In genomic region chr16:75250809-75251279, GRCh38 we compare ENCODE assay signal across 8 cellular contexts. TPM values are rescaled to one million over a fixed set of nuclear protein-coding genes. Genes with fewer than 3 reads are reported as not detected.
A peak's percentile ranks its signal among the peaks of the same experiment; 100 is the strongest.
DNase-seq lines count a peak whose midpoint lies in the region; ATAC-seq and TF ChIP-seq lines count a peak whose summit lies in the region.

No MANE protein-coding gene starts in this region.

- DNase-seq in GM06990 (ENCODE audit: extremely low read depth, insufficient read length) (no peak), mesenteric fat pad (ENCODE audit: low spot score) (no peak)
- DNase-seq in NK-92 treated with Interleukin-12 subunit alpha and Interleukin-12 subunit beta, amount 100 ng/mL, for 24 hours (lab: John Stamatoyannopoulos, UW) = no peak

- H3K27me3 ChIP-seq in GM06990 (replicated peaks; ENCODE audit: control insufficient read depth, insufficient read depth, low read length) (no peaks in the 10 kb centered on the region), duodenal mucosa (ENCODE audit: control insufficient read depth in 1 of 2, insufficient read depth in 2 of 2, low read length in 2 of 2) (no peaks in the 10 kb centered on the region), mucosa of rectum (ENCODE audit: control insufficient read depth in 2 of 2, insufficient read depth in 2 of 2, low read length in 2 of 2) (peaks cover 0 to 3% of the 10 kb centered on the region in 2 donors)

- TF ChIP-seq RAD21 in Ishikawa (IDR thresholded peaks at IDR 0.05; ENCODE audit: low read depth) = no peak

- TF ChIP-seq EP300 in Ishikawa (IDR thresholded peaks at IDR 0.05; ENCODE audit: borderline replicate concordance) = no peak

- ATAC-seq in GM21515 (IDR thresholded peaks at IDR 0.05; ENCODE audit: unreplicated experiment) (peak; percentile 31), HG03469 (IDR thresholded peaks at IDR 0.05; ENCODE audit: unreplicated experiment) (no peak)

- H3K27ac ChIP-seq in duodenal mucosa (ENCODE audit: low read depth, low read length) (peak overlapping the region; percentile 89), mucosa of rectum (ENCODE audit: low read depth in 2 of 2, low read length in 2 of 2) (peak overlapping the region; percentile 95 to 97)

- H3K9ac ChIP-seq in duodenal mucosa (ENCODE audit: low read depth in 1 of 2, low read length in 2 of 2) (peak overlapping the region; percentile 80 to 96), mucosa of rectum (ENCODE audit: low read depth in 1 of 2, low read length in 2 of 2) (peak overlapping the region; percentile 95 to 97)

- H3K9me3 ChIP-seq in duodenal mucosa (ENCODE audit: control insufficient read depth in 1 of 2, low read length in 2 of 2) (no peaks in the 10 kb centered on the region), mucosa of rectum (ENCODE audit: control insufficient read depth in 2 of 2, low read length in 2 of 2) (no peaks in the 10 kb centered on the region)

- H3K4me3 ChIP-seq in GM06990 (replicated peaks; ENCODE audit: low read depth, low read length) (peak overlapping the region; percentile 76), duodenal mucosa (ENCODE audit: low read depth in 1 of 2, low read length in 2 of 2) (peak overlapping the region; percentile 82 to 83), mucosa of rectum (ENCODE audit: low read length in 2 of 2) (peak overlapping the region; percentile 86 to 90)

- H3K36me3 ChIP-seq in GM06990 (ENCODE audit: control insufficient read depth, insufficient read depth, low read length) = no peaks in the 10 kb centered on the region; the same call in none of the 2 replicates
- H3K36me3 ChIP-seq in duodenal mucosa (ENCODE audit: control insufficient read depth in 1 of 2, insufficient read depth in 2 of 2, low read length in 2 of 2) = peaks cover 0 to 5% of the 10 kb centered on the region in 2 donors
- no peaks in the 10 kb centered on the region for H3K36me3 ChIP-seq in mucosa of rectum (ENCODE audit: control insufficient read depth in 2 of 2, insufficient read depth in 2 of 2, low read length in 2 of 2)

- TF ChIP-seq CTCF in GM06990 (IDR thresholded peaks at IDR 0.05; ENCODE audit: insufficient read depth, low read length, poor library complexity, severe bottlenecking) = no peak

- H3K4me1 ChIP-seq in duodenal mucosa (ENCODE audit: control insufficient read depth in 1 of 2, insufficient read depth in 2 of 2, low read length in 2 of 2) = peaks cover 56 to 70% of the 10 kb centered on the region in 2 donors
- peaks cover 51 to 70% of the 10 kb centered on the region in 2 donors for H3K4me1 ChIP-seq in mucosa of rectum (ENCODE audit: control insufficient read depth in 2 of 2, insufficient read depth in 2 of 2, low read length in 2 of 2)

TF ChIP-seq in Ishikawa, 13 proteins besides CTCF, POLR2A, EP300 and RAD21:
- TF ChIP-seq CREB1 (IDR thresholded peaks at IDR 0.05; ENCODE audit: low read depth) (no peak), FOXM1 (IDR thresholded peaks at IDR 0.05; ENCODE audit: borderline replicate concordance, low read depth) (no peak), ZBTB7A (IDR thresholded peaks at IDR 0.05; ENCODE audit: low read depth) (no peak), TCF12 (IDR thresholded peaks at IDR 0.05; ENCODE audit: low read depth) (no peak), TAF1 (IDR thresholded peaks at IDR 0.05; ENCODE audit: low read depth) (no peak; the same call in 1 of the 2 replicates)
- TF ChIP-seq, protein P1, sequence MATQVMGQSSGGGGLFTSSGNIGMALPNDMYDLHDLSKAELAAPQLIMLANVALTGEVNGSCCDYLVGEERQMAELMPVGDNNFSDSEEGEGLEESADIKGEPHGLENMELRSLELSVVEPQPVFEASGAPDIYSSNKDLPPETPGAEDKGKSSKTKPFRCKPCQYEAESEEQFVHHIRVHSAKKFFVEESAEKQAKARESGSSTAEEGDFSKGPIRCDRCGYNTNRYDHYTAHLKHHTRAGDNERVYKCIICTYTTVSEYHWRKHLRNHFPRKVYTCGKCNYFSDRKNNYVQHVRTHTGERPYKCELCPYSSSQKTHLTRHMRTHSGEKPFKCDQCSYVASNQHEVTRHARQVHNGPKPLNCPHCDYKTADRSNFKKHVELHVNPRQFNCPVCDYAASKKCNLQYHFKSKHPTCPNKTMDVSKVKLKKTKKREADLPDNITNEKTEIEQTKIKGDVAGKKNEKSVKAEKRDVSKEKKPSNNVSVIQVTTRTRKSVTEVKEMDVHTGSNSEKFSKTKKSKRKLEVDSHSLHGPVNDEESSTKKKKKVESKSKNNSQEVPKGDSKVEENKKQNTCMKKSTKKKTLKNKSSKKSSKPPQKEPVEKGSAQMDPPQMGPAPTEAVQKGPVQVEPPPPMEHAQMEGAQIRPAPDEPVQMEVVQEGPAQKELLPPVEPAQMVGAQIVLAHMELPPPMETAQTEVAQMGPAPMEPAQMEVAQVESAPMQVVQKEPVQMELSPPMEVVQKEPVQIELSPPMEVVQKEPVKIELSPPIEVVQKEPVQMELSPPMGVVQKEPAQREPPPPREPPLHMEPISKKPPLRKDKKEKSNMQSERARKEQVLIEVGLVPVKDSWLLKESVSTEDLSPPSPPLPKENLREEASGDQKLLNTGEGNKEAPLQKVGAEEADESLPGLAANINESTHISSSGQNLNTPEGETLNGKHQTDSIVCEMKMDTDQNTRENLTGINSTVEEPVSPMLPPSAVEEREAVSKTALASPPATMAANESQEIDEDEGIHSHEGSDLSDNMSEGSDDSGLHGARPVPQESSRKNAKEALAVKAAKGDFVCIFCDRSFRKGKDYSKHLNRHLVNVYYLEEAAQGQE (IDR thresholded peaks at IDR 0.05; ENCODE audit: low read depth) = no peak
- TF ChIP-seq, protein P2, sequence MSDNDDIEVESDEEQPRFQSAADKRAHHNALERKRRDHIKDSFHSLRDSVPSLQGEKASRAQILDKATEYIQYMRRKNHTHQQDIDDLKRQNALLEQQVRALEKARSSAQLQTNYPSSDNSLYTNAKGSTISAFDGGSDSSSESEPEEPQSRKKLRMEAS (IDR thresholded peaks at IDR 0.05) = peak; percentile 8; the same call in 1 of the 2 replicates

RNA-seq across cellular contexts. Expression of gene BCAR1, which starts 0.6 kb away (rescaled TPM):
- 86.5 TPM for total RNA-seq in mesenteric fat pad

RNA-seq across cellular contexts. Expression of gene CTRB1, which starts 32.1 kb away (rescaled TPM):
- total RNA-seq in mesenteric fat pad = 4.8 TPM

RNA-seq across cellular contexts. Expression of gene CTRB2, which starts 43.9 kb away (rescaled TPM):
- 4.1 TPM for total RNA-seq in mesenteric fat pad
